Comparison of ENCODE assay signal across 1 cellular context in the genomic region with DNA sequence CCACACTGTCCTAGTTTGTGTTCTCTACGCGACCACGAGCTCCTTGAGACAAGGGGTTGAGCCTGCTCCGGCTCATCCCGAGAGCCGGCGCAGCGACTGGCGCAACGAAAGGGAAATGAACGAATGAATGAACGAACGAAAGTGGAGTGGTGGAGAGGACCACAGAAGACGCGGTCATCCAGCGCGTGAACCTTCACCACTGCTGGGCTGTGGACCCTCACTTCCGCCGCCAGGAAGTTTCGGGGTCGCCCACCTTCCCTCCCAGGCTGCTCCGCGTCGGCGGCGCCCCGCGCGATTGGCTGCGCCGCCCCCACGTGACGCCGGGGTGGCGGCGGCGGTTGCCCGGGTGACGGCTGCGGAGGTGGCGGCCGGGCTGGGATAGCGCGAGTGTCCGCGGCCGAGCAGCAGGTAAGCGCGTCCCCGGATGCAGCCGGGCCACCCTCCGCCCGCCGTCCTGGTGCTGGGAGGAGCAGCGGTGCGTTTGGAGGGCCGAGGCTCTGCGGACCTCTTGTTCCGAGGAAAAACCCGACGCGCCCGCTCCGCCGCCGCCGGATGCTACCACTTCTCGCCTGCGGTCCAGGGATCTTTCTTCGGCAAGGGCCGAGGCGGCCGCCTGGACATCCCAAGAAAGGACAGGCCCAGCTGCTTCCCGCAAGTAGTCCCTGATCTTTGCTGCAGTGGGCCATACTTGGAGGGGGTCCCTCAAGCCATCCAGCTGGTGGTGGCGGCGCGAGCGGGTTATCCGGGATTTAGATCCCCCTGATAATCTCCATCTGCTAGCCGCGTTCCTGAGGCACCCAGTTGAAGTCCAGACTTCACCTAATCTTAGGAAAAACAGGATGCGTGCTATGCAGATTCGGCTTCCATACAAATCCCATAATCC.
TF ChIP-seq lines count a peak whose summit lies in the region.

A gene with protein sequence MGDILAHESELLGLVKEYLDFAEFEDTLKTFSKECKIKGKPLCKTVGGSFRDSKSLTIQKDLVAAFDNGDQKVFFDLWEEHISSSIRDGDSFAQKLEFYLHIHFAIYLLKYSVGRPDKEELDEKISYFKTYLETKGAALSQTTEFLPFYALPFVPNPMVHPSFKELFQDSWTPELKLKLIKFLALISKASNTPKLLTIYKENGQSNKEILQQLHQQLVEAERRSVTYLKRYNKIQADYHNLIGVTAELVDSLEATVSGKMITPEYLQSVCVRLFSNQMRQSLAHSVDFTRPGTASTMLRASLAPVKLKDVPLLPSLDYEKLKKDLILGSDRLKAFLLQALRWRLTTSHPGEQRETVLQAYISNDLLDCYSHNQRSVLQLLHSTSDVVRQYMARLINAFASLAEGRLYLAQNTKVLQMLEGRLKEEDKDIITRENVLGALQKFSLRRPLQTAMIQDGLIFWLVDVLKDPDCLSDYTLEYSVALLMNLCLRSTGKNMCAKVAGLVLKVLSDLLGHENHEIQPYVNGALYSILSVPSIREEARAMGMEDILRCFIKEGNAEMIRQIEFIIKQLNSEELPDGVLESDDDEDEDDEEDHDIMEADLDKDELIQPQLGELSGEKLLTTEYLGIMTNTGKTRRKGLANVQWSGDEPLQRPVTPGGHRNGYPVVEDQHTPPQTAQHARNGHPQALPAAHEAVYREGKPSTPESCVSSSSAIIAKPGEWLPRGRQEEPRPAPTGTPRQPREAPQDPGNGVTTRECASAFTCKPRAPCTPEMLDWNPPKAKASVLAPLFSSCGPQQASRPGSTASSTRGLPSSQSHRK (plus strand): TSS at position 341 of the 883 bp plus-strand sequence. CDS start 7,608 bp downstream, outside the sequence.

TF ChIP-seq in HepG2, 621 proteins besides CTCF, POLR2A, EP300 and RAD21 (continued from another document and continues in another):
- TF ChIP-seq, protein P1, sequence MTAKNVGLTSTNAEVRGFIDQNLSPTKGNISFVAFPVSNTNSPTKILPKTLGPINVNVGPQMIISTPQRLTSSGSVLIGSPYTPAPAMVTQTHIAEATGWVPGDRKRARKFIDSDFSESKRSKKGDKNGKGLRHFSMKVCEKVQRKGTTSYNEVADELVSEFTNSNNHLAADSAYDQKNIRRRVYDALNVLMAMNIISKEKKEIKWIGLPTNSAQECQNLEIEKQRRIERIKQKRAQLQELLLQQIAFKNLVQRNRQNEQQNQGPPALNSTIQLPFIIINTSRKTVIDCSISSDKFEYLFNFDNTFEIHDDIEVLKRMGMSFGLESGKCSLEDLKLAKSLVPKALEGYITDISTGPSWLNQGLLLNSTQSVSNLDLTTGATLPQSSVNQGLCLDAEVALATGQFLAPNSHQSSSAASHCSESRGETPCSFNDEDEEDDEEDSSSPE (CRISPR knock-in tag; IDR thresholded peaks at IDR 0.05): peak; percentile 61
- TF ChIP-seq NCOA2 (CRISPR knock-in tag; IDR thresholded peaks at IDR 0.05): no peak
- TF ChIP-seq ZNF431 (CRISPR knock-in tag; IDR thresholded peaks at IDR 0.05; ENCODE audit: borderline replicate concordance, low read depth): 0 out of 2 replicates have a peak, but pooled peaks have one; percentile 31
- TF ChIP-seq, protein P2, sequence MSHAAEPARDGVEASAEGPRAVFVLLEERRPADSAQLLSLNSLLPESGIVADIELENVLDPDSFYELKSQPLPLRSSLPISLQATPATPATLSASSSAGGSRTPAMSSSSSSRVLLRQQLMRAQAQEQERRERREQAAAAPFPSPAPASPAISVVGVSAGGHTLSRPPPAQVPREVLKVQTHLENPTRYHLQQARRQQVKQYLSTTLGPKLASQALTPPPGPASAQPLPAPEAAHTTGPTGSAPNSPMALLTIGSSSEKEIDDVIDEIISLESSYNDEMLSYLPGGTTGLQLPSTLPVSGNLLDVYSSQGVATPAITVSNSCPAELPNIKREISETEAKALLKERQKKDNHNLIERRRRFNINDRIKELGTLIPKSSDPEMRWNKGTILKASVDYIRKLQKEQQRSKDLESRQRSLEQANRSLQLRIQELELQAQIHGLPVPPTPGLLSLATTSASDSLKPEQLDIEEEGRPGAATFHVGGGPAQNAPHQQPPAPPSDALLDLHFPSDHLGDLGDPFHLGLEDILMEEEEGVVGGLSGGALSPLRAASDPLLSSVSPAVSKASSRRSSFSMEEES (CRISPR knock-in tag; IDR thresholded peaks at IDR 0.05): no peak; the same call in 1 of the 2 replicates
- no peak for TF ChIP-seq ZNF326 (CRISPR knock-in tag; IDR thresholded peaks at IDR 0.05; ENCODE audit: borderline replicate concordance)
- TF ChIP-seq ZNF296 (CRISPR knock-in tag; conservative IDR thresholded peaks at IDR 0.05): no peak
- TF ChIP-seq, protein P3, sequence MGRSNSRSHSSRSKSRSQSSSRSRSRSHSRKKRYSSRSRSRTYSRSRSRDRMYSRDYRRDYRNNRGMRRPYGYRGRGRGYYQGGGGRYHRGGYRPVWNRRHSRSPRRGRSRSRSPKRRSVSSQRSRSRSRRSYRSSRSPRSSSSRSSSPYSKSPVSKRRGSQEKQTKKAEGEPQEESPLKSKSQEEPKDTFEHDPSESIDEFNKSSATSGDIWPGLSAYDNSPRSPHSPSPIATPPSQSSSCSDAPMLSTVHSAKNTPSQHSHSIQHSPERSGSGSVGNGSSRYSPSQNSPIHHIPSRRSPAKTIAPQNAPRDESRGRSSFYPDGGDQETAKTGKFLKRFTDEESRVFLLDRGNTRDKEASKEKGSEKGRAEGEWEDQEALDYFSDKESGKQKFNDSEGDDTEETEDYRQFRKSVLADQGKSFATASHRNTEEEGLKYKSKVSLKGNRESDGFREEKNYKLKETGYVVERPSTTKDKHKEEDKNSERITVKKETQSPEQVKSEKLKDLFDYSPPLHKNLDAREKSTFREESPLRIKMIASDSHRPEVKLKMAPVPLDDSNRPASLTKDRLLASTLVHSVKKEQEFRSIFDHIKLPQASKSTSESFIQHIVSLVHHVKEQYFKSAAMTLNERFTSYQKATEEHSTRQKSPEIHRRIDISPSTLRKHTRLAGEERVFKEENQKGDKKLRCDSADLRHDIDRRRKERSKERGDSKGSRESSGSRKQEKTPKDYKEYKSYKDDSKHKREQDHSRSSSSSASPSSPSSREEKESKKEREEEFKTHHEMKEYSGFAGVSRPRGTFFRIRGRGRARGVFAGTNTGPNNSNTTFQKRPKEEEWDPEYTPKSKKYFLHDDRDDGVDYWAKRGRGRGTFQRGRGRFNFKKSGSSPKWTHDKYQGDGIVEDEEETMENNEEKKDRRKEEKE (IDR thresholded peaks at IDR 0.05): no peak
- TF ChIP-seq, protein P4, sequence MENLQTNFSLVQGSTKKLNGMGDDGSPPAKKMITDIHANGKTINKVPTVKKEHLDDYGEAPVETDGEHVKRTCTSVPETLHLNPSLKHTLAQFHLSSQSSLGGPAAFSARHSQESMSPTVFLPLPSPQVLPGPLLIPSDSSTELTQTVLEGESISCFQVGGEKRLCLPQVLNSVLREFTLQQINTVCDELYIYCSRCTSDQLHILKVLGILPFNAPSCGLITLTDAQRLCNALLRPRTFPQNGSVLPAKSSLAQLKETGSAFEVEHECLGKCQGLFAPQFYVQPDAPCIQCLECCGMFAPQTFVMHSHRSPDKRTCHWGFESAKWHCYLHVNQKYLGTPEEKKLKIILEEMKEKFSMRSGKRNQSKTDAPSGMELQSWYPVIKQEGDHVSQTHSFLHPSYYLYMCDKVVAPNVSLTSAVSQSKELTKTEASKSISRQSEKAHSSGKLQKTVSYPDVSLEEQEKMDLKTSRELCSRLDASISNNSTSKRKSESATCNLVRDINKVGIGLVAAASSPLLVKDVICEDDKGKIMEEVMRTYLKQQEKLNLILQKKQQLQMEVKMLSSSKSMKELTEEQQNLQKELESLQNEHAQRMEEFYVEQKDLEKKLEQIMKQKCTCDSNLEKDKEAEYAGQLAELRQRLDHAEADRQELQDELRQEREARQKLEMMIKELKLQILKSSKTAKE (CRISPR knock-in tag; IDR thresholded peaks at IDR 0.05; ENCODE audit: borderline replicate concordance): no peak
- peak; percentile 59; the same call in 1 of the 2 replicates for TF ChIP-seq TARDBP (CRISPR knock-in tag; IDR thresholded peaks at IDR 0.05)
- TF ChIP-seq, protein P5, sequence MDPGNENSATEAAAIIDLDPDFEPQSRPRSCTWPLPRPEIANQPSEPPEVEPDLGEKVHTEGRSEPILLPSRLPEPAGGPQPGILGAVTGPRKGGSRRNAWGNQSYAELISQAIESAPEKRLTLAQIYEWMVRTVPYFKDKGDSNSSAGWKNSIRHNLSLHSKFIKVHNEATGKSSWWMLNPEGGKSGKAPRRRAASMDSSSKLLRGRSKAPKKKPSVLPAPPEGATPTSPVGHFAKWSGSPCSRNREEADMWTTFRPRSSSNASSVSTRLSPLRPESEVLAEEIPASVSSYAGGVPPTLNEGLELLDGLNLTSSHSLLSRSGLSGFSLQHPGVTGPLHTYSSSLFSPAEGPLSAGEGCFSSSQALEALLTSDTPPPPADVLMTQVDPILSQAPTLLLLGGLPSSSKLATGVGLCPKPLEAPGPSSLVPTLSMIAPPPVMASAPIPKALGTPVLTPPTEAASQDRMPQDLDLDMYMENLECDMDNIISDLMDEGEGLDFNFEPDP (CRISPR knock-in tag; conservative IDR thresholded peaks at IDR 0.05): 0 out of 2 replicates have a peak, but pooled peaks have one; percentile 81
- TF ChIP-seq PPARG (CRISPR knock-in tag; conservative IDR thresholded peaks at IDR 0.05): no peak
- TF ChIP-seq HNRNPH1 (optimal IDR thresholded peaks at IDR 0.05; ENCODE audit: low read depth, low read length): no peak
- peak; percentile 73 for TF ChIP-seq MYC (CRISPR knock-in tag; IDR thresholded peaks at IDR 0.05; ENCODE audit: borderline replicate concordance)
- TF ChIP-seq ZNF510 (CRISPR knock-in tag; IDR thresholded peaks at IDR 0.05; ENCODE audit: low read depth): no peak; the same call in 1 of the 2 replicates
- no peak for TF ChIP-seq THYN1 (CRISPR knock-in tag; IDR thresholded peaks at IDR 0.05; ENCODE audit: borderline replicate concordance, low read depth)
- no peak for TF ChIP-seq NR3C1 (CRISPR knock-in tag; IDR thresholded peaks at IDR 0.05)
- peak; percentile 75 for TF ChIP-seq GABPA (IDR thresholded peaks at IDR 0.05; ENCODE audit: low read depth, low read length)
- peak; percentile 83 for TF ChIP-seq GABPA (CRISPR knock-in tag; IDR thresholded peaks at IDR 0.05; ENCODE audit: low read depth)
- TF ChIP-seq, protein P6, sequence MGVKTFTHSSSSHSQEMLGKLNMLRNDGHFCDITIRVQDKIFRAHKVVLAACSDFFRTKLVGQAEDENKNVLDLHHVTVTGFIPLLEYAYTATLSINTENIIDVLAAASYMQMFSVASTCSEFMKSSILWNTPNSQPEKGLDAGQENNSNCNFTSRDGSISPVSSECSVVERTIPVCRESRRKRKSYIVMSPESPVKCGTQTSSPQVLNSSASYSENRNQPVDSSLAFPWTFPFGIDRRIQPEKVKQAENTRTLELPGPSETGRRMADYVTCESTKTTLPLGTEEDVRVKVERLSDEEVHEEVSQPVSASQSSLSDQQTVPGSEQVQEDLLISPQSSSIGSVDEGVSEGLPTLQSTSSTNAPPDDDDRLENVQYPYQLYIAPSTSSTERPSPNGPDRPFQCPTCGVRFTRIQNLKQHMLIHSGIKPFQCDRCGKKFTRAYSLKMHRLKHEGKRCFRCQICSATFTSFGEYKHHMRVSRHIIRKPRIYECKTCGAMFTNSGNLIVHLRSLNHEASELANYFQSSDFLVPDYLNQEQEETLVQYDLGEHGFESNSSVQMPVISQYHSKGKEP (CRISPR knock-in tag; IDR thresholded peaks at IDR 0.05): 0 out of 2 replicates have a peak, but pooled peaks have one; percentile 37
- TF ChIP-seq, protein P7, sequence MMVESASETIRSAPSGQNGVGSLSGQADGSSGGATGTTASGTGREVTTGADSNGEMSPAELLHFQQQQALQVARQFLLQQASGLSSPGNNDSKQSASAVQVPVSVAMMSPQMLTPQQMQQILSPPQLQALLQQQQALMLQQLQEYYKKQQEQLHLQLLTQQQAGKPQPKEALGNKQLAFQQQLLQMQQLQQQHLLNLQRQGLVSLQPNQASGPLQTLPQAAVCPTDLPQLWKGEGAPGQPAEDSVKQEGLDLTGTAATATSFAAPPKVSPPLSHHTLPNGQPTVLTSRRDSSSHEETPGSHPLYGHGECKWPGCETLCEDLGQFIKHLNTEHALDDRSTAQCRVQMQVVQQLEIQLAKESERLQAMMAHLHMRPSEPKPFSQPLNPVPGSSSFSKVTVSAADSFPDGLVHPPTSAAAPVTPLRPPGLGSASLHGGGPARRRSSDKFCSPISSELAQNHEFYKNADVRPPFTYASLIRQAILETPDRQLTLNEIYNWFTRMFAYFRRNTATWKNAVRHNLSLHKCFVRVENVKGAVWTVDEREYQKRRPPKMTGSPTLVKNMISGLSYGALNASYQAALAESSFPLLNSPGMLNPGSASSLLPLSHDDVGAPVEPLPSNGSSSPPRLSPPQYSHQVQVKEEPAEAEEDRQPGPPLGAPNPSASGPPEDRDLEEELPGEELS (CRISPR knock-in tag; IDR thresholded peaks at IDR 0.05): 0 out of 2 replicates have a peak, but pooled peaks have one; percentile 19
- TF ChIP-seq ZNF615 (CRISPR knock-in tag; IDR thresholded peaks at IDR 0.05; ENCODE audit: borderline replicate concordance): no peak
- no peak for TF ChIP-seq ZNF260 (CRISPR knock-in tag; IDR thresholded peaks at IDR 0.05; ENCODE audit: borderline replicate concordance, low read depth)
- TF ChIP-seq ZNF160 (CRISPR knock-in tag; IDR thresholded peaks at IDR 0.05): peak; percentile 87
- no peak for TF ChIP-seq ARHGAP35 (CRISPR knock-in tag; IDR thresholded peaks at IDR 0.05; ENCODE audit: borderline replicate concordance)
- TF ChIP-seq ZNF768 (CRISPR knock-in tag; IDR thresholded peaks at IDR 0.05): peak; percentile 45; the same call in 1 of the 2 replicates
- TF ChIP-seq ZNF547 (CRISPR knock-in tag; IDR thresholded peaks at IDR 0.05): peak; percentile 43
- TF ChIP-seq, protein P8, sequence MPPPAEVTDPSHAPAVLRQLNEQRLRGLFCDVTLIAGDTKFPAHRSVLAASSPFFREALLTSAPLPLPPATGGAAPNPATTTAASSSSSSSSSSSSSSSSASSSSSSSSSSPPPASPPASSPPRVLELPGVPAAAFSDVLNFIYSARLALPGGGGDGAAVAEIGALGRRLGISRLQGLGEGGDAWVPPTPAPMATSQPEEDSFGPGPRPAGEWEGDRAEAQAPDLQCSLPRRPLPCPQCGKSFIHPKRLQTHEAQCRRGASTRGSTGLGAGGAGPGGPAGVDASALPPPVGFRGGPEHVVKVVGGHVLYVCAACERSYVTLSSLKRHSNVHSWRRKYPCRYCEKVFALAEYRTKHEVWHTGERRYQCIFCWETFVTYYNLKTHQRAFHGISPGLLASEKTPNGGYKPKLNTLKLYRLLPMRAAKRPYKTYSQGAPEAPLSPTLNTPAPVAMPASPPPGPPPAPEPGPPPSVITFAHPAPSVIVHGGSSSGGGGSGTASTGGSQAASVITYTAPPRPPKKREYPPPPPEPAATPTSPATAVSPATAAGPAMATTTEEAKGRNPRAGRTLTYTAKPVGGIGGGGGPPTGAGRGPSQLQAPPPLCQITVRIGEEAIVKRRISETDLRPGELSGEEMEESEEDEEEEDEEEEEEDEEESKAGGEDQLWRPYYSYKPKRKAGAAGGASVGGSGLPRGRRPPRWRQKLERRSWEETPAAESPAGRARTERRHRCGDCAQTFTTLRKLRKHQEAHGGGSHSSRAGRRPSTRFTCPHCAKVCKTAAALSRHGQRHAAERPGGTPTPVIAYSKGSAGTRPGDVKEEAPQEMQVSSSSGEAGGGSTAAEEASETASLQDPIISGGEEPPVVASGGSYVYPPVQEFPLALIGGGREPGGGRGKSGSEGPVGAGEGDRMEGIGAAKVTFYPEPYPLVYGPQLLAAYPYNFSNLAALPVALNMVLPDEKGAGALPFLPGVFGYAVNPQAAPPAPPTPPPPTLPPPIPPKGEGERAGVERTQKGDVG (CRISPR knock-in tag; IDR thresholded peaks at IDR 0.05; ENCODE audit: borderline replicate concordance): no peak
- TF ChIP-seq, protein P9, sequence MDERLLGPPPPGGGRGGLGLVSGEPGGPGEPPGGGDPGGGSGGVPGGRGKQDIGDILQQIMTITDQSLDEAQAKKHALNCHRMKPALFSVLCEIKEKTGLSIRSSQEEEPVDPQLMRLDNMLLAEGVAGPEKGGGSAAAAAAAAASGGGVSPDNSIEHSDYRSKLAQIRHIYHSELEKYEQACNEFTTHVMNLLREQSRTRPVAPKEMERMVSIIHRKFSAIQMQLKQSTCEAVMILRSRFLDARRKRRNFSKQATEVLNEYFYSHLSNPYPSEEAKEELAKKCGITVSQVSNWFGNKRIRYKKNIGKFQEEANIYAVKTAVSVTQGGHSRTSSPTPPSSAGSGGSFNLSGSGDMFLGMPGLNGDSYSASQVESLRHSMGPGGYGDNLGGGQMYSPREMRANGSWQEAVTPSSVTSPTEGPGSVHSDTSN (CRISPR knock-in tag; IDR thresholded peaks at IDR 0.05): no peak
- no peak; the same call in 1 of the 2 replicates for TF ChIP-seq SMYD3 (CRISPR knock-in tag; IDR thresholded peaks at IDR 0.05)
